8 cellular contexts compared by ENCODE assay signal in genomic region chr1:65431111-65431705, GRCh38. TPM values are rescaled to one million over a fixed set of nuclear protein-coding genes. Genes with fewer than 3 reads are reported as not detected.
DNase-seq lines count a peak whose midpoint lies in the region; ATAC-seq, FAIRE-seq and TF ChIP-seq lines count a peak whose summit lies in the region.

No MANE protein-coding gene starts in this region.

- H3K27ac Mint-ChIP-seq in CD4-positive, alpha-beta memory T cell: peak overlapping the region in 1 of 7 donors; percentile 47
- H3K27ac Mint-ChIP-seq in activated T-helper 2 cell treated with anti-CD3 and anti-CD28 coated beads, Interferon-gamma antibody, Interleukin-2, Interleukin-4, amounts not matched to agents 10 μg/mL and 5 μg/mL and 100 μg/mL, durations not matched to agents 14 hours and 24 hours and 36 hours: no peak overlapping the region

- CTCF ChIA-PET in CD4-positive, alpha-beta memory T cell (lab: Charles Lee; ENCODE audit: partially characterized antibody): interaction anchor here (0.9 to 4.0 kb wide), 9 partner anchors 9 to 1015 kb away, joined by 3 to 23 read pairs (median 5); partner anchors contain the start of genes LEPR and LEPROT

- TF ChIP-seq CTCF in adrenal gland (IDR thresholded peaks at IDR 0.05): peak; percentile 22 to 67 (median 50)

- H3K36me3 Mint-ChIP-seq in CD4-positive, alpha-beta memory T cell: peaks cover 23 to 33% of the 10 kb centered on the region in 2 donors
- H3K36me3 Mint-ChIP-seq in activated T-helper 2 cell treated with anti-CD3 and anti-CD28 coated beads, Interferon-gamma antibody, Interleukin-2, Interleukin-4, amounts not matched to agents 10 μg/mL and 5 μg/mL and 100 μg/mL, durations not matched to agents 14 hours and 24 hours and 36 hours (ENCODE audit: low read depth): peaks cover 42% of the 10 kb centered on the region

- H3K4me1 ChIP-seq in CD4-positive, alpha-beta memory T cell (ENCODE audit: insufficient read depth, low read length): peaks cover 3% of the 10 kb centered on the region
- H3K4me1 ChIP-seq in adrenal gland (replicated peaks in 1 of 2): peaks cover 14 to 28% of the 10 kb centered on the region in 2 donors

- intact Hi-C loops in CD4-positive, alpha-beta memory T cell (cut with micrococcal nuclease): loop anchor here (1.0 to 5.0 kb wide), 2 partner anchors 256 to 1016 kb away; no protein-coding TSS in a partner anchor
- intact Hi-C loops in adrenal gland (cut with DNase I): loop anchor here in 1 of 2 donors (10.0 kb wide), 1 partner anchor 254 kb away; no protein-coding TSS in a partner anchor
- intact Hi-C loops in activated T-helper 2 cell treated with anti-CD3 and anti-CD28 coated beads, Interferon-gamma antibody, Interleukin-2, Interleukin-4, amounts not matched to agents 10 μg/mL and 5 μg/mL and 100 μg/mL, durations not matched to agents 14 hours and 24 hours and 36 hours (cut with micrococcal nuclease): loop anchor here (2.0 kb wide), 1 partner anchor 256 kb away; no protein-coding TSS in a partner anchor
- intact Hi-C loops in posterior cingulate gyrus (cut with DNase I): loop anchor here (1.0 kb wide), 1 partner anchor 256 kb away; no protein-coding TSS in a partner anchor

- TF ChIP-seq POLR2A in adrenal gland (IDR thresholded peaks at IDR 0.05): no peak

- 0 to 89% (median 54%) methylated on average over 1 of the region's 1 CpG for WGBS in adrenal gland, 4 donors

- POLR2A ChIA-PET in CD4-positive, alpha-beta memory T cell (lab: Charles Lee; ENCODE audit: partially characterized antibody): interaction anchor here (2.4 kb wide), 1 partner anchor 11 kb away, joined by 10 read pairs; the partner anchor contains the start of genes LEPR and LEPROT

- no peak overlapping the region for H3K27ac ChIP-seq in CD4-positive, alpha-beta memory T cell (ENCODE audit: low read depth, low read length)
- H3K27ac ChIP-seq in adrenal gland: peak overlapping the region in 1 of 5 donors; percentile 85

- H3K4me3 Mint-ChIP-seq in CD4-positive, alpha-beta memory T cell: no peak overlapping the region
- no peak overlapping the region for H3K4me3 Mint-ChIP-seq in activated T-helper 2 cell treated with anti-CD3 and anti-CD28 coated beads, Interferon-gamma antibody, Interleukin-2, Interleukin-4, amounts not matched to agents 10 μg/mL and 5 μg/mL and 100 μg/mL, durations not matched to agents 14 hours and 24 hours and 36 hours (ENCODE audit: low read depth)

- no peaks in the 10 kb centered on the region for H3K9me3 ChIP-seq in CD4-positive, alpha-beta memory T cell (ENCODE audit: control insufficient read depth in 1 of 2, low read length in 2 of 2)
- no peaks in the 10 kb centered on the region for H3K9me3 ChIP-seq in adrenal gland (replicated peaks in 1 of 3)

- no peaks in the 10 kb centered on the region for H3K27me3 ChIP-seq in CD4-positive, alpha-beta memory T cell (ENCODE audit: insufficient read depth, low read length)
- no peaks in the 10 kb centered on the region for H3K27me3 ChIP-seq in adrenal gland

- H3K27me3 Mint-ChIP-seq in CD4-positive, alpha-beta memory T cell: no peaks in the 10 kb centered on the region
- H3K27me3 Mint-ChIP-seq in activated T-helper 2 cell treated with anti-CD3 and anti-CD28 coated beads, Interferon-gamma antibody, Interleukin-2, Interleukin-4, amounts not matched to agents 10 μg/mL and 5 μg/mL and 100 μg/mL, durations not matched to agents 14 hours and 24 hours and 36 hours (ENCODE audit: low read depth): no peaks in the 10 kb centered on the region

- FAIRE-seq in GM19239 (lab: Jason Lieb, UNC): no peak

- H3K36me3 ChIP-seq in CD4-positive, alpha-beta memory T cell (ENCODE audit: insufficient read depth, low read length): no peaks in the 10 kb centered on the region
- H3K36me3 ChIP-seq in adrenal gland (replicated peaks in 1 of 2): peaks cover 0 to 43% of the 10 kb centered on the region in 2 donors

- H3K4me1 Mint-ChIP-seq in CD4-positive, alpha-beta memory T cell: peaks cover 2 to 13% (median 7%) of the 10 kb centered on the region in 4 donors
- peaks cover 18% of the 10 kb centered on the region for H3K4me1 Mint-ChIP-seq in activated T-helper 2 cell treated with anti-CD3 and anti-CD28 coated beads, Interferon-gamma antibody, Interleukin-2, Interleukin-4, amounts not matched to agents 10 μg/mL and 5 μg/mL and 100 μg/mL, durations not matched to agents 14 hours and 24 hours and 36 hours (ENCODE audit: low read depth)

- ATAC-seq in GM19351 (IDR thresholded peaks at IDR 0.05; ENCODE audit: unreplicated experiment): peak; percentile 74

- H3K4me3 ChIP-seq in CD4-positive, alpha-beta memory T cell (ENCODE audit: low read length in 2 of 2): no peak overlapping the region
- no peak overlapping the region for H3K4me3 ChIP-seq in adrenal gland

- peak in 4 of 5 donors; percentile 13 to 37 (median 20) for DNase-seq in CD4-positive, alpha-beta memory T cell
- DNase-seq in NCI-H146 (lab: John Stamatoyannopoulos, UW) (peak; percentile 5), adrenal gland (no peak), left kidney (ENCODE audit: low read depth, low spot score) (peak; percentile 58), posterior cingulate gyrus (no peak), GM19239 (ENCODE audit: insufficient read length, low spot score) (no peak)
- DNase-seq in activated T-helper 2 cell treated with anti-CD3 and anti-CD28 coated beads, Interferon-gamma antibody, Interleukin-2, Interleukin-4, amounts not matched to agents 10 μg/mL and 5 μg/mL and 100 μg/mL, durations not matched to agents 14 hours and 24 hours and 36 hours (ENCODE audit: low spot score): no peak

- H3K9me3 Mint-ChIP-seq in CD4-positive, alpha-beta memory T cell: no peaks in the 10 kb centered on the region
- H3K9me3 Mint-ChIP-seq in activated T-helper 2 cell treated with anti-CD3 and anti-CD28 coated beads, Interferon-gamma antibody, Interleukin-2, Interleukin-4, amounts not matched to agents 10 μg/mL and 5 μg/mL and 100 μg/mL, durations not matched to agents 14 hours and 24 hours and 36 hours: no peaks in the 10 kb centered on the region

RNA-seq across cellular contexts. Expression of gene LEPR, which starts 10.7 kb away (rescaled TPM):
- 1 to 10 TPM; 1.7 to 2.0 TPM for total RNA-seq in CD4-positive, alpha-beta memory T cell
- polyA plus RNA-seq in CD4-positive, alpha-beta memory T cell: 1 to 10 TPM; 2.0 to 3.0 TPM
- 10 to 100 TPM in 2 of 8 donors, 1 to 10 TPM in 6; 4.4 to 16.2 (median 6.8) TPM for total RNA-seq in adrenal gland
- 1 to 10 TPM; 3.8 to 7.4 (median 4.2) TPM for polyA plus RNA-seq in adrenal gland
- 2.0 and 2.4 TPM in 2 replicates for total RNA-seq in activated T-helper 2 cell treated with anti-CD3 and anti-CD28 coated beads, Interferon-gamma antibody, Interleukin-2, Interleukin-4, amounts not matched to agents 10 μg/mL and 5 μg/mL and 100 μg/mL, durations not matched to agents 14 hours and 24 hours and 36 hours

RNA-seq across cellular contexts. Expression of gene LEPROT, which starts 10.7 kb away (rescaled TPM):
- total RNA-seq in CD4-positive, alpha-beta memory T cell: 10 to 100 TPM; 26.4 to 27.1 TPM
- polyA plus RNA-seq in CD4-positive, alpha-beta memory T cell: 10 to 100 TPM; 13.2 to 24.4 TPM
- 100 to 1,000 TPM in 4 of 8 donors, 10 to 100 TPM in 4; 62.4 to 155 (median 109) TPM for total RNA-seq in adrenal gland
- polyA plus RNA-seq in adrenal gland: 10 to 100 TPM; 35.4 to 89.3 (median 46.4) TPM
- total RNA-seq in activated T-helper 2 cell treated with anti-CD3 and anti-CD28 coated beads, Interferon-gamma antibody, Interleukin-2, Interleukin-4, amounts not matched to agents 10 μg/mL and 5 μg/mL and 100 μg/mL, durations not matched to agents 14 hours and 24 hours and 36 hours: 20.9 and 22.6 TPM in 2 replicates

Comparison
In these comparisons a context has a peak if more than half of its experiments do, and no peak if none do; other contexts are left out.
1. DNase-seq: peak in CD4-positive, alpha-beta memory T cell (4 of 5), NCI-H146 (single experiment) and left kidney (single experiment); none in adrenal gland (0 of 7), activated T-helper 2 cell treated with anti-CD3 and anti-CD28 coated beads, Interferon-gamma antibody, Interleukin-2, Interleukin-4, amounts not matched to agents 10 μg/mL and 5 μg/mL and 100 μg/mL, durations not matched to agents 14 hours and 24 hours and 36 hours (single experiment), posterior cingulate gyrus (0 of 10) and GM19239 (single experiment).